Comparison of ENCODE assay signal across 22 cellular contexts in genomic region chr17:17896746-17897145, GRCh38.
"Had no signal": no experiment of that assay in that cellular context is flagged by ENCODE, and none has a peak within 500 bp of the region (broad histone marks: within the 10 kb centered on the region; RNA-seq: fewer than 3 reads in every experiment).

No MANE protein-coding gene starts in this region.

- H3K9me3 ChIP-seq: breast epithelium, colonic mucosa, gastrocnemius medialis, neutrophil, sigmoid colon, thyroid gland, upper lobe of left lung had no signal

- ATAC-seq: activated CD8-positive, alpha-beta T cell treated with anti-CD3 and anti-CD28 coated beads for 36 hours; activated naive CD8-positive, alpha-beta T cell treated with anti-CD3 and anti-CD28 coated beads, Interleukin-2, amount 50 U/mL, for 24 hours; gastrocnemius medialis; left ventricle myocardium superior; stimulated activated memory B cell treated with anti-CD40 and anti-IgM and Interleukin-4, amounts not matched to agents 10 μg/mL and 1 μg/mL and 100 μg/mL, for 72 hours; stimulated activated naive CD8-positive, alpha-beta T cell treated with anti-CD3 and anti-CD28 coated beads, Interleukin-15, amount 100 ng/mL, for 72 hours; WTC11 had no signal

- H3K4me3 ChIP-seq: breast epithelium, colonic mucosa, gastrocnemius medialis, sigmoid colon, thyroid gland, upper lobe of left lung had no signal

- H3K27me3 ChIP-seq: breast epithelium, colonic mucosa, gastrocnemius medialis, neutrophil, sigmoid colon, thyroid gland, upper lobe of left lung had no signal

- H3K4me1 ChIP-seq: colonic mucosa had no signal

- H3K36me3 ChIP-seq: breast epithelium, colonic mucosa had no signal

- H3K27ac ChIP-seq: breast epithelium, colonic mucosa, gastrocnemius medialis, neutrophil, sigmoid colon, thyroid gland, upper lobe of left lung had no signal

- DNase-seq: activated CD4-positive, alpha-beta T cell treated with anti-CD3 and anti-CD28 coated beads, Interleukin-2, amount 50 U/mL, for 1 hour; activated CD8-positive, alpha-beta T cell treated with anti-CD3 and anti-CD28 coated beads for 36 hours; activated naive CD8-positive, alpha-beta T cell treated with anti-CD3 and anti-CD28 coated beads, Interleukin-2, amount 50 U/mL, for 24 hours; activated T-cell treated with anti-CD3 and anti-CD28 coated beads, Interleukin-2, amount 50 U/mL, for 48 hours; amygdala; colonic mucosa; effector CD8-positive, alpha-beta T cell; erythroblast; gastrocnemius medialis; glutamatergic neuron; left ventricle myocardium superior; sigmoid colon; small intestine; stimulated activated CD4-positive, alpha-beta T cell treated with anti-CD3 and anti-CD28 coated beads, Interleukin-4, amount 100 ng/mL, for 24 hours; stimulated activated naive CD8-positive, alpha-beta T cell treated with anti-CD3 and anti-CD28 coated beads, Interleukin-15, amount 100 ng/mL, for 72 hours; T-helper 2 cell; thyroid gland; upper lobe of left lung had no signal
